In genomic region chr16:65318138-65318537, GRCh38 we compare ENCODE assay signal across 1 cellular context.
TF ChIP-seq lines count a peak whose summit lies in the region.

No MANE protein-coding gene starts in this region.

TF ChIP-seq in SK-N-SH, 30 proteins besides CTCF, POLR2A, EP300 and RAD21:
- TF ChIP-seq ZBTB33 (IDR thresholded peaks at IDR 0.05; ENCODE audit: borderline replicate concordance, low read depth): no peak
- peak; percentile 100 for TF ChIP-seq GATA2 (CRISPR knock-in tag; IDR thresholded peaks at IDR 0.05)
- no peak for TF ChIP-seq RXRA (IDR thresholded peaks at IDR 0.05; ENCODE audit: borderline replicate concordance, low read depth)
- peak; percentile 88 for TF ChIP-seq TCF12 (IDR thresholded peaks at IDR 0.05)
- TF ChIP-seq RCOR1 (IDR thresholded peaks at IDR 0.05; ENCODE audit: low read length): peak; percentile 97
- TF ChIP-seq REST (IDR thresholded peaks at IDR 0.05; ENCODE audit: low read depth, low read length): peak; percentile 74; the same call in 1 of the 2 replicates
- no peak for TF ChIP-seq USF2 (IDR thresholded peaks at IDR 0.05; ENCODE audit: borderline replicate concordance, low read depth, low read length)
- 0 out of 2 replicates have a peak, but pooled peaks have one; percentile 30 for TF ChIP-seq FOXM1 (IDR thresholded peaks at IDR 0.05; ENCODE audit: low read depth)
- TF ChIP-seq USF1 (IDR thresholded peaks at IDR 0.05; ENCODE audit: borderline replicate concordance, low read depth): no peak
- peak; percentile 48 for TF ChIP-seq PBX3 (IDR thresholded peaks at IDR 0.05)
- peak; percentile 73 for TF ChIP-seq NFIC (IDR thresholded peaks at IDR 0.05; ENCODE audit: borderline replicate concordance)
- TF ChIP-seq EZH2phosphoT487 (IDR thresholded peaks at IDR 0.05; ENCODE audit: borderline replicate concordance, low read depth): no peak
- TF ChIP-seq POLR2AphosphoS5 (IDR thresholded peaks at IDR 0.05; ENCODE audit: low read depth, low read length): peak; percentile 59; the same call in 1 of the 2 replicates
- no peak for TF ChIP-seq RFX5 (IDR thresholded peaks at IDR 0.05; ENCODE audit: low read length)
- TF ChIP-seq TEAD4 (IDR thresholded peaks at IDR 0.05; ENCODE audit: borderline replicate concordance, insufficient read depth): peak; percentile 81
- TF ChIP-seq MXI1 (IDR thresholded peaks at IDR 0.05; ENCODE audit: low read depth, low read length): peak; percentile 87
- no peak for TF ChIP-seq SIN3A (IDR thresholded peaks at IDR 0.05; ENCODE audit: borderline replicate concordance, low read depth, low read length)
- peak; percentile 58 for TF ChIP-seq JUND (IDR thresholded peaks at IDR 0.05)
- TF ChIP-seq MEF2A (IDR thresholded peaks at IDR 0.05; ENCODE audit: borderline replicate concordance, low read depth): peak; percentile 17; the same call in 1 of the 2 replicates
- no peak for TF ChIP-seq IRF3 (IDR thresholded peaks at IDR 0.05; ENCODE audit: low read depth, low read length)
- TF ChIP-seq SMC3 (IDR thresholded peaks at IDR 0.05; ENCODE audit: low read depth, low read length): peak; percentile 23; the same call in 1 of the 2 replicates
- no peak for TF ChIP-seq NRF1 (IDR thresholded peaks at IDR 0.05; ENCODE audit: low read depth, low read length)
- peak; percentile 96 for TF ChIP-seq FOXJ3 (CRISPR knock-in tag; IDR thresholded peaks at IDR 0.05)
- TF ChIP-seq ELF1 (IDR thresholded peaks at IDR 0.05): no peak
- no peak for TF ChIP-seq YY1 (IDR thresholded peaks at IDR 0.05; ENCODE audit: low read depth)
- peak; percentile 70 for TF ChIP-seq MAX (IDR thresholded peaks at IDR 0.05; ENCODE audit: low read depth)
- TF ChIP-seq CHD2 (IDR thresholded peaks at IDR 0.05; ENCODE audit: low read length, partially characterized antibody): peak; percentile 89
- TF ChIP-seq TAF1 (IDR thresholded peaks at IDR 0.05; ENCODE audit: borderline replicate concordance, low read depth, low read length): no peak
- no peak for TF ChIP-seq GABPA (IDR thresholded peaks at IDR 0.05; ENCODE audit: low read depth)
- TF ChIP-seq FOSL2 (IDR thresholded peaks at IDR 0.05; ENCODE audit: borderline replicate concordance, low read depth): no peak
